In genomic region chr21:34950980-34951379, GRCh38 we compare ENCODE assay signal across 18 cellular contexts.
"Had no signal": no experiment of that assay in that cellular context is flagged by ENCODE, and none has a peak within 500 bp of the region (broad histone marks: within the 10 kb centered on the region; RNA-seq: fewer than 3 reads in every experiment).

No MANE protein-coding gene starts in this region.

- H3K27ac ChIP-seq: breast epithelium, coronary artery, thyroid gland had no signal

- H3K9me3 ChIP-seq: breast epithelium, thyroid gland had no signal

- DNase-seq: activated CD4-positive, alpha-beta T cell treated with anti-CD3 and anti-CD28 coated beads, Interleukin-2, amount 10 ng/mL, durations not matched to agents 24 days and 14 days; activated CD8-positive, alpha-beta T cell treated with anti-CD3 and anti-CD28 coated beads for 36 hours; activated naive CD4-positive, alpha-beta T cell treated with anti-CD3 and anti-CD28 coated beads, Interleukin-2, amount 10 ng/mL, durations not matched to agents 7 days and 5 days; activated naive CD8-positive, alpha-beta T cell treated with anti-CD3 and anti-CD28 coated beads, Interleukin-2, amount 50 U/mL, for 24 hours; activated T-cell treated with anti-CD3 and anti-CD28 coated beads, Interleukin-2, amount 50 U/mL, for 24 hours; aorta; foreskin melanocyte; glutamatergic neuron; hippocampal formation; left ventricle myocardium superior; occipital lobe; retina; stimulated activated CD4-positive, alpha-beta T cell treated with anti-CD3 and anti-CD28 coated beads, Interleukin-2, amount 100 ng/mL, for 24 hours; stimulated activated naive CD4-positive, alpha-beta T cell treated with Interleukin-2 at 50 U/mL for 16 hours; T-helper 9 cell; thyroid gland had no signal

- H3K36me3 ChIP-seq: breast epithelium, thyroid gland had no signal

- H3K27me3 ChIP-seq: breast epithelium, thyroid gland had no signal

- H3K4me1 ChIP-seq: breast epithelium, thyroid gland had no signal

- H3K4me3 ChIP-seq: breast epithelium, coronary artery, thyroid gland had no signal

- ATAC-seq: activated CD8-positive, alpha-beta T cell treated with anti-CD3 and anti-CD28 coated beads for 36 hours; activated naive CD8-positive, alpha-beta T cell treated with anti-CD3 and anti-CD28 coated beads, Interleukin-2, amount 50 U/mL, for 24 hours; left ventricle myocardium superior had no signal
